14 cellular contexts compared by ENCODE assay signal in genomic region chr12:13198921-13199320, GRCh38. TPM values are rescaled to one million over a fixed set of nuclear protein-coding genes. Genes with fewer than 3 reads are reported as not detected.
DNase-seq lines count a peak whose midpoint lies in the region; ATAC-seq and TF ChIP-seq lines count a peak whose summit lies in the region.
"Had no signal": no experiment of that assay in that cellular context is flagged by ENCODE, and none has a peak within 500 bp of the region (broad histone marks: within the 10 kb centered on the region; RNA-seq: fewer than 3 reads in every experiment).

No MANE protein-coding gene starts in this region.

- no peaks in the 10 kb centered on the region for H3K27me3 ChIP-seq in foreskin keratinocyte
- no peaks in the 10 kb centered on the region for H3K27me3 ChIP-seq in sigmoid colon

- no peaks in the 10 kb centered on the region for H3K9me3 ChIP-seq in sigmoid colon

- no peak for TF ChIP-seq EP300 in sigmoid colon (IDR thresholded peaks at IDR 0.05)

- H3K36me3 ChIP-seq in sigmoid colon, result no peaks in the 10 kb centered on the region

- DNase-seq in EH (ENCODE audit: low read depth) (peak; percentile 73), foreskin keratinocyte (no peak), sigmoid colon (no peak), NK-92 (lab: John Stamatoyannopoulos, UW; ENCODE audit: unreplicated experiment) (no peak)
- no peak for DNase-seq in activated T-cell treated with anti-CD3 and anti-CD28 coated beads, Interleukin-2, amount 50 U/mL, for 72 hours
- DNase-seq in stimulated activated CD4-positive, alpha-beta T cell treated with anti-CD3 and anti-CD28 coated beads, Interleukin-2, amount 100 ng/mL, for 24 hours, result no peak
- DNase-seq: CD4-positive, alpha-beta T cell; kidney; NCI-H510A; stimulated activated CD4-positive, alpha-beta T cell treated with anti-CD3 and anti-CD28 coated beads, Interleukin-15, amount 100 ng/mL, for 24 hours; stimulated activated naive CD4-positive, alpha-beta T cell treated with Interleukin-2 at 50 U/mL for 16 hours had no signal

- no peaks in the 10 kb centered on the region for H3K9me3 Mint-ChIP-seq in activated T-helper 17 cell treated with anti-CD3 and anti-CD28 coated beads, Interleukin-2, amount 50 U/mL, for 72 hours
- no peaks in the 10 kb centered on the region for H3K9me3 Mint-ChIP-seq in activated T-cell treated with anti-CD3 and anti-CD28 coated beads, Interleukin-2, amount 50 U/mL, for 72 hours
- H3K9me3 Mint-ChIP-seq: CD4-positive, alpha-beta T cell had no signal

- H3K4me1 ChIP-seq in foreskin keratinocyte (peaks cover 49% of the 10 kb centered on the region), sigmoid colon (peaks cover 0 to 43% (median 23%) of the 10 kb centered on the region in 4 donors)

- TF ChIP-seq POLR2A in sigmoid colon (IDR thresholded peaks at IDR 0.05), result no peak

- H3K27ac ChIP-seq in foreskin keratinocyte (peak overlapping the region; percentile 99), sigmoid colon (peak overlapping the region; percentile 74 to 88 (median 78))

- WGBS in sigmoid colon, 2 donors, result 77 to 84% methylated on average over 7 of the region's 7 CpGs

- H3K36me3 Mint-ChIP-seq in activated T-helper 17 cell treated with anti-CD3 and anti-CD28 coated beads, Interleukin-2, amount 50 U/mL, for 72 hours (ENCODE audit: low read depth), result peaks cover 8% of the 10 kb centered on the region
- no peaks in the 10 kb centered on the region for H3K36me3 Mint-ChIP-seq in activated T-cell treated with anti-CD3 and anti-CD28 coated beads, Interleukin-2, amount 50 U/mL, for 72 hours (ENCODE audit: insufficient read depth in 2 of 2)

- intact Hi-C loops in sigmoid colon (cut with DNase I), result loop anchor here (5.0 kb wide), 1 partner anchor 97 kb away; the partner anchor contains the start of gene GSG1

- peak overlapping the region; percentile 77 for H3K4me3 Mint-ChIP-seq in activated T-helper 17 cell treated with anti-CD3 and anti-CD28 coated beads, Interleukin-2, amount 50 U/mL, for 72 hours
- no peak overlapping the region for H3K4me3 Mint-ChIP-seq in activated T-cell treated with anti-CD3 and anti-CD28 coated beads, Interleukin-2, amount 50 U/mL, for 72 hours
- H3K4me3 Mint-ChIP-seq: CD4-positive, alpha-beta T cell had no signal

- TF ChIP-seq CTCF in foreskin keratinocyte (conservative IDR thresholded peaks at IDR 0.05) (no peak), sigmoid colon (IDR thresholded peaks at IDR 0.05) (no peak)

- peaks cover 21% of the 10 kb centered on the region for H3K4me1 Mint-ChIP-seq in activated T-helper 17 cell treated with anti-CD3 and anti-CD28 coated beads, Interleukin-2, amount 50 U/mL, for 72 hours
- H3K4me1 Mint-ChIP-seq in activated T-cell treated with anti-CD3 and anti-CD28 coated beads, Interleukin-2, amount 50 U/mL, for 72 hours (ENCODE audit: low read depth), result peaks cover 40% of the 10 kb centered on the region

- peak overlapping the region in 3 of 4 donors; percentile 40 to 50 (median 47) for H3K4me3 ChIP-seq in sigmoid colon
- H3K4me3 ChIP-seq: K562 had no signal

- no peaks in the 10 kb centered on the region for H3K27me3 Mint-ChIP-seq in activated T-helper 17 cell treated with anti-CD3 and anti-CD28 coated beads, Interleukin-2, amount 50 U/mL, for 72 hours
- peaks cover 43% of the 10 kb centered on the region for H3K27me3 Mint-ChIP-seq in activated T-cell treated with anti-CD3 and anti-CD28 coated beads, Interleukin-2, amount 50 U/mL, for 72 hours (ENCODE audit: low read depth)
- H3K27me3 Mint-ChIP-seq: CD4-positive, alpha-beta T cell had no signal

- H3K27ac Mint-ChIP-seq in activated T-helper 17 cell treated with anti-CD3 and anti-CD28 coated beads, Interleukin-2, amount 50 U/mL, for 72 hours, result no peak overlapping the region
- no peak overlapping the region for H3K27ac Mint-ChIP-seq in activated T-cell treated with anti-CD3 and anti-CD28 coated beads, Interleukin-2, amount 50 U/mL, for 72 hours
- H3K27ac Mint-ChIP-seq: CD4-positive, alpha-beta T cell had no signal

- no peak for ATAC-seq in activated T-helper 17 cell treated with anti-CD3 and anti-CD28 coated beads, Interleukin-2, amount 50 U/mL, for 72 hours (replicated peaks)
- ATAC-seq in foreskin keratinocyte (no peak), GM21423 (IDR thresholded peaks at IDR 0.05; ENCODE audit: unreplicated experiment) (no peak)
- ATAC-seq in activated T-cell treated with anti-CD3 and anti-CD28 coated beads, Interleukin-2, amount 50 U/mL, for 72 hours (replicated peaks in 1 of 2), result no peak
- ATAC-seq: K562 had no signal

RNA-seq across cellular contexts. Expression of gene EMP1, which starts 2.4 kb away (rescaled TPM):
- total RNA-seq in activated T-helper 17 cell treated with anti-CD3 and anti-CD28 coated beads, Interleukin-2, amount 50 U/mL, for 72 hours, result 10 to 100 TPM; 36.7 to 60.2 TPM
- total RNA-seq in foreskin keratinocyte (174 and 217 TPM in 2 replicates), sigmoid colon (100 to 1,000 TPM in 2 of 4 donors, 10 to 100 TPM in 2; 72.1 to 172 (median 94.2) TPM)
- polyA plus RNA-seq in foreskin keratinocyte (230 and 288 TPM in 2 replicates), sigmoid colon (100 to 1,000 TPM in 1 of 3 donors, 10 to 100 TPM in 2; 25.8 to 153 (median 34.7) TPM)
- 10 to 100 TPM in 1 of 2 donors, 1 to 10 TPM in 1; 4.2 to 19.2 TPM for total RNA-seq in activated T-cell treated with anti-CD3 and anti-CD28 coated beads, Interleukin-2, amount 50 U/mL, for 72 hours
